ENCODE assay signal across 29 cellular contexts in the genomic region with DNA sequence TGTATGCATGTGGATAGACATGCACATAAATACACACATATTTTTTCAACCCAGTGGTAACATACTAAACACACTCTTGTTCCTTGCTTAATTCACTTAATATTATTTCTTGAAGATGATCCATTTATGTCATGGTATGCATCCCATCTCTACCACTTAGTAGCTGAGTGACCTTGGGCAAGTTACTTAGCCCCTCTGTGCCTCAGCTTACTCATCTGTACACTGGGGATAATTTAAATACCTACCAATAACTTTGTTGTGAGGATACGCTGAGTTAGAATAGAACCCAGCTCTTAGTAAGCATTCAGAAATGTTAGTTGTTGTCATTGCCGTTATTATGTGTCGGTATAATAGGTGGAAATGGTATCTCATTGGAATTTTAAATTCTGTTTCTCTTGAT.
"Had no signal": no experiment of that assay in that cellular context is flagged by ENCODE, and none has a peak within 500 bp of the region (broad histone marks: within the 10 kb centered on the region; RNA-seq: fewer than 3 reads in every experiment).

No MANE protein-coding gene starts in this region.

- H3K4me3 ChIP-seq: colonic mucosa, coronary artery, dorsolateral prefrontal cortex, esophagus muscularis mucosa, esophagus squamous epithelium, gastrocnemius medialis, gastroesophageal sphincter, heart left ventricle, heart right ventricle had no signal

- ATAC-seq: effector memory CD8-positive, alpha-beta T cell; esophagus mucosa; foreskin keratinocyte; gastrocnemius medialis; gastroesophageal sphincter; heart left ventricle; heart right ventricle had no signal

- H3K27ac ChIP-seq: colonic mucosa, coronary artery, dorsolateral prefrontal cortex, epithelial cell of prostate, esophagus muscularis mucosa, esophagus squamous epithelium, foreskin keratinocyte, gastrocnemius medialis, gastroesophageal sphincter, heart left ventricle, heart right ventricle had no signal

- DNase-seq: colonic mucosa; cortex of kidney; dermis blood vessel endothelial cell; dorsolateral prefrontal cortex; effector CD4-positive, alpha-beta T cell; effector CD8-positive, alpha-beta T cell; effector memory CD4-positive, alpha-beta T cell; effector memory CD8-positive, alpha-beta T cell; endodermal cell; erythroblast; esophagus squamous epithelium; foreskin fibroblast; foreskin keratinocyte; foreskin melanocyte; gastrocnemius medialis; glutamatergic neuron; head of caudate nucleus; heart left ventricle; heart right ventricle had no signal

- FAIRE-seq: colon, endometrium, endothelial cell of umbilical vein, frontal cortex had no signal

- H3K4me1 ChIP-seq: colonic mucosa, esophagus squamous epithelium, foreskin keratinocyte, gastrocnemius medialis had no signal

- H3K27ac Mint-ChIP-seq: dendritic cell treated with granulocyte-macrophage colony-stimulating factor and Interleukin-4, amounts not matched to agents 40 ng/mL and 50 ng/mL, for 4 days; effector memory CD8-positive, alpha-beta T cell; endodermal cell had no signal

- H3K27me3 Mint-ChIP-seq: dendritic cell treated with granulocyte-macrophage colony-stimulating factor and Interleukin-4, amounts not matched to agents 40 ng/mL and 50 ng/mL, for 4 days had no signal

- H3K27me3 ChIP-seq: colonic mucosa, dorsolateral prefrontal cortex, esophagus muscularis mucosa, esophagus squamous epithelium, foreskin keratinocyte, gastrocnemius medialis, gastroesophageal sphincter, heart left ventricle, heart right ventricle had no signal

- H3K4me3 Mint-ChIP-seq: dendritic cell treated with granulocyte-macrophage colony-stimulating factor and Interleukin-4, amounts not matched to agents 40 ng/mL and 50 ng/mL, for 4 days; effector memory CD8-positive, alpha-beta T cell; endodermal cell had no signal

- H3K9me3 ChIP-seq: colonic mucosa, esophagus muscularis mucosa, esophagus squamous epithelium, gastrocnemius medialis, gastroesophageal sphincter, heart left ventricle, heart right ventricle had no signal

- H3K9me3 Mint-ChIP-seq: dendritic cell treated with granulocyte-macrophage colony-stimulating factor and Interleukin-4, amounts not matched to agents 40 ng/mL and 50 ng/mL, for 4 days; effector memory CD8-positive, alpha-beta T cell; endodermal cell had no signal
